8 cellular contexts compared by ENCODE assay signal in the genomic region with DNA sequence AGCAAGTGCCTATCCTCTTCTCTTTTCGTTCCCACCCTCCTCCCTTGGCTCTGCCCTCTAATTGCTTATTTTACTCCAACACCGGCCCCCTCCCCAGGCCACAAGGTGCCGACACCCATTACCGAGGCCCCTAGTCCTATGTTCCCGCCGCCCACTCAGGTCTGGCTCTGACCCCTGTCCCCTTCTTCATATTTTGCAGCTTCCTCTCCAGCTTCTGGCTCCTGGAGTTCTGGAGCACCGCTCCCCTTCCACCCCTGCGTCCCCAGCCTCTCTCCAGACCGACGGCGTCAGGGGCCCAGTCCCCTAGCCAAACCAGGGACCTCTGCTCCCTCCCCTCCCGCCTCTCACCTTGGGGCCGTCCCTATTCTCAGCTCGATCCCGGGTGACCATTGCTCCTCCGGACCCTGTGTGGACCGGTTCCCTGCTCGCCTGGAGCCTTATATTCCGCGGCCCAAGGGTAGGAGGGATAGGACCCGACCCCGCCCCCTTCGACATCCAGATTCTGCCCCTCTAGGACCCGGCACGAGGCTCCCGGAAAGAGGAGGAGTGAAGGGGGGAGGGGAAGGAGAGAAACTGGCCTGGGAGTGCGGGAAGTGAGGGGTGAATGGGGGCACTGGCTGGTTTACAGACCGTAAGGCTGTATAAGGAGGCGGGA. TPM values are rescaled to one million over a fixed set of nuclear protein-coding genes. Genes with fewer than 3 reads are reported as not detected.
DNase-seq lines count a peak whose midpoint lies in the region; ATAC-seq and TF ChIP-seq lines count a peak whose summit lies in the region.

A gene (minus strand): TSS at position 412 of the 655 bp plus-strand sequence. CDS start 22 bp downstream, at position 390.

- H3K27me3 ChIP-seq in Panc1 (ENCODE audit: control insufficient read depth, insufficient read depth, low read length) (no peaks in the 10 kb centered on the region), rectal smooth muscle tissue (ENCODE audit: control insufficient read depth, insufficient read depth, low read length) (peaks cover 14% of the 10 kb centered on the region)

- intact Hi-C loops in Panc1 (cut with micrococcal nuclease; ENCODE audit: unreplicated experiment) = loop anchor here (10.0 kb wide), 1 partner anchor 101 kb away; no protein-coding TSS in a partner anchor

- H3K9ac ChIP-seq in rectal smooth muscle tissue (ENCODE audit: low read length) = no peak within 1 kb of the TSS

- DNase-seq in activated CD4-positive, CD25-positive, alpha-beta regulatory T cell treated with anti-CD3 and anti-CD28 coated beads, Interleukin-2, amount 50 U/mL, for 72 hours = peak; percentile 32
- DNase-seq in Panc1 (ENCODE audit: low read depth, low spot score) (no peak), epithelial cell of proximal tubule (ENCODE audit: low read depth) (no peak), AG20443 (ENCODE audit: low spot score) (no peak), T-helper 9 cell (no peak)

- CTCF ChIA-PET in Panc1 (lab: Charles Lee) = no interaction called here

- H3K27ac ChIP-seq in Panc1 (ENCODE audit: low read length) (peak within 1 kb of the TSS; percentile 65), rectal smooth muscle tissue (ENCODE audit: low read depth, low read length) (no peak within 1 kb of the TSS)

- no peaks in the 10 kb centered on the region for H3K9me3 ChIP-seq in Panc1 (ENCODE audit: control insufficient read depth, insufficient read depth, low read depth, low read length)

- H3K4me1 ChIP-seq in Panc1 (ENCODE audit: control insufficient read depth, insufficient read depth, low read length) (peaks cover 7% of the 10 kb centered on the region), rectal smooth muscle tissue (ENCODE audit: control insufficient read depth, insufficient read depth, low read length) (peaks cover 20% of the 10 kb centered on the region)

- in situ Hi-C loops in Panc1 (cut with HindIII; ENCODE audit: low pct_unique_long_range_greater_than_20kb, low sequenced_read_pairs) = no loop called here

- POLR2A ChIA-PET in Panc1 (lab: Charles Lee) = no interaction called here

- BruUV-seq in Panc1 (replicated peaks; lab: Mats Ljungman, UMichigan) = no TSS peak

- ATAC-seq in activated CD4-positive, CD25-positive, alpha-beta regulatory T cell treated with anti-CD3 and anti-CD28 coated beads, Interleukin-2, amount 50 U/mL, for 24 hours = no peak
- ATAC-seq in Panc1 (no peak), HG03159 (IDR thresholded peaks at IDR 0.05; ENCODE audit: unreplicated experiment) (no peak)

- TF ChIP-seq CTCF in Panc1 (IDR thresholded peaks at IDR 0.05) (no peak), epithelial cell of proximal tubule (conservative IDR thresholded peaks at IDR 0.05; ENCODE audit: low read depth, low read length) (no peak)

- H3K4me3 ChIP-seq in Panc1 (ENCODE audit: low read depth in 2 of 2, low read length in 2 of 2) = peak within 1 kb of the TSS; percentile 60 to 92
- H3K4me3 ChIP-seq in epithelial cell of proximal tubule (ENCODE audit: low read depth, low read length) = peak within 1 kb of the TSS; percentile 75
- peak within 1 kb of the TSS; percentile 75 for H3K4me3 ChIP-seq in rectal smooth muscle tissue (ENCODE audit: low read length)

- H3K36me3 ChIP-seq in Panc1 (ENCODE audit: control insufficient read depth, insufficient read depth, low read length) (no peaks in the 10 kb centered on the region), rectal smooth muscle tissue (ENCODE audit: control insufficient read depth, insufficient read depth, low read length) (no peaks in the 10 kb centered on the region)

RNA-seq across cellular contexts. Expression of the gene that starts here (rescaled TPM):
- total RNA-seq in Panc1 (2021; ENCODE audit: unreplicated experiment) (4.0 TPM), epithelial cell of proximal tubule (0.35 TPM in 1 of 2 replicates, not detected in the other)
- 4.9 TPM for polyA plus RNA-seq in Panc1 (2012; ENCODE audit: insufficient read length)
